Comparison of ENCODE assay signal across 9 cellular contexts in the genomic region with DNA sequence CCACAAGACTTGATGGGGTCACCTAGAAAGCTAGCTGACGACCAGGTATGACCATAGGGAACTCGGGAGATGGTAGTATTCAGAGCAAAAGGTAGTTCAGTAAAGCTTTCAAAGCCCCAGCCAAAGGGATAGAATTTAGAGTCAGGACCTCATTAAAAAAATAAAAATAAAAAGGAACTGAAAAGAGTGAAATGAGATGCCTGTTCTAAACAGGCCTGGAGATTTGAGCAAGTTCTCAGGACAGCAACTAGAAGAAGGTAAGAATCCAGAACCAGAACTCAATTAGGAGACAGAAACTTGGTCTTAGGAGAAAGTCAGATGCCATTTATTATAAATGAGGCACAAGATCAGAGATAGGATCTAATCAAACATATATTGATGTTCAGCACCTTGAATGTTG.
"Had no signal": no experiment of that assay in that cellular context is flagged by ENCODE, and none has a peak within 500 bp of the region (broad histone marks: within the 10 kb centered on the region; RNA-seq: fewer than 3 reads in every experiment).

No MANE protein-coding gene starts in this region.

- H3K27ac ChIP-seq: HL-60, KMS-11 had no signal

- DNase-seq: H9, HCEC 1CT, KBM-7 had no signal

- H3K9ac ChIP-seq: KMS-11 had no signal

- H3K4me2 ChIP-seq: GM23338, KMS-11 had no signal

- H3K4me3 ChIP-seq: GM23338 had no signal

- FAIRE-seq: H1, H54, HepG2 had no signal

- H2AFZ ChIP-seq: GM23338 had no signal

- ATAC-seq: GM23338, HepG2 had no signal
